Comparison of ENCODE assay signal across 28 cellular contexts in genomic region chr3:178137206-178137605, GRCh38.
A peak's percentile ranks its signal among the peaks of the same experiment; 100 is the strongest.
DNase-seq lines count a peak whose midpoint lies in the region; ATAC-seq and TF ChIP-seq lines count a peak whose summit lies in the region.
"Had no signal": no experiment of that assay in that cellular context is flagged by ENCODE, and none has a peak within 500 bp of the region (broad histone marks: within the 10 kb centered on the region; RNA-seq: fewer than 3 reads in every experiment).

No MANE protein-coding gene starts in this region.

- H4K20me1 ChIP-seq in PC-9 (ENCODE audit: insufficient read depth) (no peaks in the 10 kb centered on the region), fibroblast of lung (ENCODE audit: control insufficient read depth, extremely low read depth, insufficient read depth, low read length) (no peaks in the 10 kb centered on the region), neural progenitor cell (ENCODE audit: low read depth) (no peaks in the 10 kb centered on the region)

- H3F3A ChIP-seq in PC-9 (ENCODE audit: insufficient read depth, low read depth) (no peaks in the 10 kb centered on the region), neural progenitor cell (ENCODE audit: low read depth) (no peaks in the 10 kb centered on the region)

- H3K9me3 Mint-ChIP-seq in neural progenitor cell = no peaks in the 10 kb centered on the region
- H3K9me3 Mint-ChIP-seq: H9 had no signal

- POLR2A ChIA-PET in PC-9 (lab: Charles Lee; ENCODE audit: unreplicated experiment) = no interaction called here

- no peak overlapping the region for H3K4me2 ChIP-seq in PC-9
- no peak overlapping the region for H3K4me2 ChIP-seq in fibroblast of lung (ENCODE audit: extremely low read depth, insufficient read depth, low read length)
- no peak overlapping the region for H3K4me2 ChIP-seq in neural progenitor cell

- BruUV-seq in PC-9 (replicated peaks; lab: Mats Ljungman, UMichigan) = no TSS peak

- 0 out of 2 replicates have a peak, but pooled peaks cover 3% of the 10 kb centered on the region for H3K9me3 ChIP-seq in PC-9 (ENCODE audit: insufficient read depth, low read depth)
- no peaks in the 10 kb centered on the region for H3K9me3 ChIP-seq in fibroblast of lung (ENCODE audit: control insufficient read depth, insufficient read depth, low read depth, low read length)
- no peaks in the 10 kb centered on the region for H3K9me3 ChIP-seq in neural progenitor cell (ENCODE audit: low read depth)
- H3K9me3 ChIP-seq in testis = no peaks in the 10 kb centered on the region
- H3K9me3 ChIP-seq: BE2C, left ventricle myocardium inferior, psoas muscle, stomach, tibial nerve had no signal

- CTCF ChIA-PET in PC-9 (lab: Charles Lee) = no interaction called here

- no peaks in the 10 kb centered on the region for H3K4me1 Mint-ChIP-seq in neural progenitor cell
- H3K4me1 Mint-ChIP-seq: H9, WTC11 had no signal

- TF ChIP-seq POLR2A in testis (IDR thresholded peaks at IDR 0.05) = no peak

- no peak for TF ChIP-seq CTCF in PC-9 (conservative IDR thresholded peaks at IDR 0.05)
- TF ChIP-seq CTCF in fibroblast of lung (conservative IDR thresholded peaks at IDR 0.05 in 1 of 2, IDR thresholded peaks at IDR 0.05 in 1 of 2; ENCODE audit: low read depth in 1 of 2, low read length in 2 of 2) = no peak
- no peak for TF ChIP-seq CTCF in neural progenitor cell (IDR thresholded peaks at IDR 0.05)
- TF ChIP-seq CTCF in testis (IDR thresholded peaks at IDR 0.05) = no peak

- H2AFZ ChIP-seq in PC-9 (peak overlapping the region; percentile 39), fibroblast of lung (ENCODE audit: low read length) (peak overlapping the region; percentile 66), neural progenitor cell (replicated peaks) (peak overlapping the region; percentile 18)

- H3K79me2 ChIP-seq in PC-9 (ENCODE audit: low read depth) (no peaks in the 10 kb centered on the region), fibroblast of lung (ENCODE audit: control insufficient read depth, insufficient read depth, low read length) (no peaks in the 10 kb centered on the region), neural progenitor cell (ENCODE audit: low read depth) (no peaks in the 10 kb centered on the region)

- H3K27me3 Mint-ChIP-seq in neural progenitor cell (ENCODE audit: insufficient read depth, low read depth) = no peaks in the 10 kb centered on the region

- H3K4me1 ChIP-seq in PC-9 (replicated peaks; ENCODE audit: insufficient read depth) (peaks cover 10% of the 10 kb centered on the region), fibroblast of lung (ENCODE audit: control insufficient read depth, extremely low read depth, insufficient read depth, low read length) (no peaks in the 10 kb centered on the region), neural progenitor cell (peaks cover 6% of the 10 kb centered on the region), testis (no peaks in the 10 kb centered on the region)
- H3K4me1 ChIP-seq: BE2C, left ventricle myocardium inferior, psoas muscle, stomach, tibial nerve had no signal

- DNase-seq in AG08395 (ENCODE audit: low spot score) = peak; percentile 3
- no peak for DNase-seq in PC-9
- DNase-seq in fibroblast of lung (ENCODE audit: low read depth in 2 of 2) = no peak
- no peak for DNase-seq in neural progenitor cell (ENCODE audit: low spot score)
- DNase-seq in testis = no peak
- DNase-seq in COLO668 (lab: John Stamatoyannopoulos, UW; ENCODE audit: unreplicated experiment) = no peak
- no peak for DNase-seq in central memory CD4-positive, alpha-beta T cell
- DNase-seq: activated naive CD4-positive, alpha-beta T cell treated with anti-CD3 and anti-CD28 coated beads, Interleukin-2, amount 50 U/mL, for 16 hours; anterior cingulate cortex; BE2C; COR-L47; DMS79; H9; heart left ventricle; Karpas-422; left ventricle myocardium inferior; NCI-H1694 treated with DMSO at 0.1 percent for 48 hours; NCI-H526; nephron progenitor cell; psoas muscle; stimulated activated CD8-positive, alpha-beta memory T cell treated with anti-CD3 and anti-CD28 coated beads, Interleukin-4, amount 100 ng/mL, for 48 hours; stomach; T-helper 9 cell had no signal

- H3K4me3 ChIP-seq in PC-9 = no peak overlapping the region
- no peak overlapping the region for H3K4me3 ChIP-seq in fibroblast of lung (replicated peaks in 1 of 4; ENCODE audit: control extremely low read depth in 1 of 4, insufficient read depth in 1 of 4, low read depth in 3 of 4, low read length in 4 of 4)
- H3K4me3 ChIP-seq in neural progenitor cell = no peak overlapping the region
- no peak overlapping the region for H3K4me3 ChIP-seq in testis
- H3K4me3 ChIP-seq: cardiac muscle cell, GM12878, heart left ventricle, left ventricle myocardium inferior, psoas muscle, stomach, tibial nerve had no signal

- H3K27ac Mint-ChIP-seq in neural progenitor cell = no peak overlapping the region
- H3K27ac Mint-ChIP-seq: nephron progenitor cell, WTC11 had no signal

- WGBS in testis, 2 donors = 58 to 74% methylated on average over 4 of the region's 4 CpGs

- no peak overlapping the region for H3K4me3 Mint-ChIP-seq in neural progenitor cell
- H3K4me3 Mint-ChIP-seq: H9, nephron progenitor cell, WTC11 had no signal

- H3K27ac ChIP-seq in PC-9 = no peak overlapping the region
- no peak overlapping the region for H3K27ac ChIP-seq in fibroblast of lung (ENCODE audit: insufficient read depth, low read length)
- no peak overlapping the region for H3K27ac ChIP-seq in neural progenitor cell
- no peak overlapping the region for H3K27ac ChIP-seq in testis
- H3K27ac ChIP-seq: cardiac muscle cell, heart left ventricle, left ventricle myocardium inferior, psoas muscle, stomach, tibial nerve had no signal

- intact Hi-C loops in PC-9 (cut with micrococcal nuclease; ENCODE audit: unreplicated experiment) (no loop called here), testis (cut with DNase I; ENCODE audit: low total_unique reads) (no loop called here)

- H3K9me2 ChIP-seq in PC-9 (ENCODE audit: insufficient read depth) = 0 out of 2 replicates have a peak, but pooled peaks cover 5% of the 10 kb centered on the region

- H3K27me3 ChIP-seq in PC-9 (ENCODE audit: insufficient read depth, low read depth) = no peaks in the 10 kb centered on the region
- H3K27me3 ChIP-seq in fibroblast of lung (ENCODE audit: control insufficient read depth, insufficient read depth, low read length) = no peaks in the 10 kb centered on the region
- no peaks in the 10 kb centered on the region for H3K27me3 ChIP-seq in neural progenitor cell
- H3K27me3 ChIP-seq in testis = no peaks in the 10 kb centered on the region
- H3K27me3 ChIP-seq: BE2C, cardiac muscle cell, heart left ventricle, stomach, tibial nerve had no signal

- H3K9ac ChIP-seq in fibroblast of lung (ENCODE audit: insufficient read depth, low read length) (no peak overlapping the region), neural progenitor cell (no peak overlapping the region)

- no peaks in the 10 kb centered on the region for H3K36me3 Mint-ChIP-seq in neural progenitor cell
- H3K36me3 Mint-ChIP-seq: WTC11 had no signal

- no peaks in the 10 kb centered on the region for H3K36me3 ChIP-seq in PC-9 (ENCODE audit: low read depth)
- H3K36me3 ChIP-seq in fibroblast of lung (ENCODE audit: control insufficient read depth, insufficient read depth, low read length) = no peaks in the 10 kb centered on the region
- H3K36me3 ChIP-seq in neural progenitor cell = no peaks in the 10 kb centered on the region
- H3K36me3 ChIP-seq in testis (ENCODE audit: low read depth, missing control alignments) = no peaks in the 10 kb centered on the region
- H3K36me3 ChIP-seq: BE2C, cardiac muscle cell, heart left ventricle, left ventricle myocardium inferior, stomach, tibial nerve had no signal

- ATAC-seq in SK-N-SH treated with all-trans-retinoic acid at 6 μM for 48 hours = no peak
- ATAC-seq: GM12878, heart left ventricle, psoas muscle, WTC11 had no signal

TF ChIP-seq in SK-N-SH treated with all-trans-retinoic acid at 6 μM for 48 hours, 23 proteins besides CTCF, POLR2A, EP300 and RAD21:
- TF ChIP-seq BACH2 (CRISPR knock-in tag; IDR thresholded peaks at IDR 0.05; ENCODE audit: borderline replicate concordance) (no peak), TCF4 (CRISPR knock-in tag; IDR thresholded peaks at IDR 0.05; ENCODE audit: borderline replicate concordance) (no peak), POU6F1 (CRISPR knock-in tag; IDR thresholded peaks at IDR 0.05; ENCODE audit: borderline replicate concordance, low read depth) (no peak), PPARA (CRISPR knock-in tag; IDR thresholded peaks at IDR 0.05; ENCODE audit: borderline replicate concordance) (no peak), ARNTL (CRISPR knock-in tag; IDR thresholded peaks at IDR 0.05; ENCODE audit: borderline replicate concordance, low read depth) (no peak), ZFP30 (CRISPR knock-in tag; IDR thresholded peaks at IDR 0.05) (no peak), RARB (CRISPR knock-in tag; IDR thresholded peaks at IDR 0.05) (no peak), ZNF565 (CRISPR knock-in tag; conservative IDR thresholded peaks at IDR 0.05; ENCODE audit: low read depth) (no peak), GLIS3 (CRISPR knock-in tag; IDR thresholded peaks at IDR 0.05) (no peak)
